ENCODE assay signal across 22 cellular contexts in genomic region chr9:121734465-121734864, GRCh38.
DNase-seq lines count a peak whose midpoint lies in the region; ATAC-seq and TF ChIP-seq lines count a peak whose summit lies in the region.
"Had no signal": no experiment of that assay in that cellular context is flagged by ENCODE, and none has a peak within 500 bp of the region (broad histone marks: within the 10 kb centered on the region; RNA-seq: fewer than 3 reads in every experiment).

No MANE protein-coding gene starts in this region.

- no peak overlapping the region for H2AK5ac ChIP-seq in neuronal stem cell (ENCODE audit: low read depth, low read length)

- H3K4ac ChIP-seq in neuronal stem cell (ENCODE audit: low read length): no peak overlapping the region

- peaks cover 6% of the 10 kb centered on the region for H3K27me3 Mint-ChIP-seq in brain
- H3K27me3 Mint-ChIP-seq in activated T-helper 17 cell treated with anti-CD3 and anti-CD28 coated beads, Interleukin-2, amount 50 U/mL, for 72 hours: peaks cover 42% of the 10 kb centered on the region

- H4K8ac ChIP-seq in neuronal stem cell (ENCODE audit: low read depth, low read length): no peak overlapping the region

- H4K20me1 ChIP-seq in SK-N-SH (ENCODE audit: insufficient read depth): peaks cover 89% of the 10 kb centered on the region

- H3K4me1 ChIP-seq in SK-N-SH (ENCODE audit: control insufficient read depth in 1 of 2, insufficient read depth in 2 of 2, low read depth in 1 of 2, low read length in 1 of 2): peaks cover 15 to 73% of the 10 kb centered on the region in 2 experiments; a peak in 3 of 4 replicates
- peaks cover 10 to 24% of the 10 kb centered on the region in 2 donors for H3K4me1 ChIP-seq in neuronal stem cell (ENCODE audit: control insufficient read depth in 2 of 2, insufficient read depth in 1 of 2, low read depth in 1 of 2, low read length in 2 of 2)
- peaks cover 85% of the 10 kb centered on the region for H3K4me1 ChIP-seq in vagina
- peaks cover 54% of the 10 kb centered on the region for H3K4me1 ChIP-seq in ovary (ENCODE audit: insufficient read depth)

- no peak overlapping the region; a peak in 1 of 4 replicates for H3K27ac ChIP-seq in SK-N-SH (ENCODE audit: low read depth in 2 of 2, low read length in 1 of 2)
- H3K27ac ChIP-seq in neuronal stem cell (replicated peaks; ENCODE audit: low read length): no peak overlapping the region
- H3K27ac ChIP-seq in vagina: peak overlapping the region; percentile 85
- no peak overlapping the region for H3K27ac ChIP-seq in ovary
- H3K27ac ChIP-seq: 22Rv1 had no signal

- H3K79me2 ChIP-seq in SK-N-SH (ENCODE audit: insufficient read depth): peaks cover 76% of the 10 kb centered on the region

- no peaks in the 10 kb centered on the region for H3K9me3 ChIP-seq in SK-N-SH
- H3K9me3 ChIP-seq in neuronal stem cell (replicated peaks in 1 of 2; ENCODE audit: control insufficient read depth in 2 of 2, insufficient read depth in 1 of 2, low read depth in 1 of 2, low read length in 2 of 2): no peaks in the 10 kb centered on the region
- H3K9me3 ChIP-seq in vagina: no peaks in the 10 kb centered on the region
- no peaks in the 10 kb centered on the region for H3K9me3 ChIP-seq in ovary

- H3K9ac ChIP-seq in SK-N-SH: no peak overlapping the region
- peak overlapping the region; percentile 7 for H3K9ac ChIP-seq in neuronal stem cell (ENCODE audit: low read depth, low read length, poor library complexity)

- H3K36me3 ChIP-seq in SK-N-SH (replicated peaks in 1 of 2; ENCODE audit: control insufficient read depth in 1 of 2, insufficient read depth in 2 of 2, low read length in 1 of 2): no peaks in the 10 kb centered on the region
- peaks cover 0 to 6% of the 10 kb centered on the region in 2 donors for H3K36me3 ChIP-seq in neuronal stem cell (replicated peaks in 1 of 2; ENCODE audit: control insufficient read depth in 2 of 2, insufficient read depth in 2 of 2, low read length in 2 of 2)
- H3K36me3 ChIP-seq in vagina: no peaks in the 10 kb centered on the region
- H3K36me3 ChIP-seq in ovary: no peaks in the 10 kb centered on the region

- DNase-seq in SK-N-SH: no peak
- no peak for DNase-seq in neuronal stem cell (ENCODE audit: low spot score)
- no peak for DNase-seq in vagina (ENCODE audit: extremely low spot score in 2 of 2)
- DNase-seq in ovary: no peak
- DNase-seq: activated B cell treated with CpG ODN at 0.5 μM for 24 hours; activated CD8-positive, alpha-beta memory T cell treated with anti-CD3 and anti-CD28 coated beads for 24 hours; activated naive CD8-positive, alpha-beta T cell treated with anti-CD3 and anti-CD28 coated beads, Interleukin-2, amount 50 U/mL, for 24 hours; C1 segment of cervical spinal cord; central memory CD4-positive, alpha-beta T cell; DMS153; effector memory CD4-positive, alpha-beta T cell; midbrain; MM.1S; NCI-H1694; stimulated activated CD4-positive, alpha-beta T cell treated with anti-CD3 and anti-CD28 coated beads, Interleukin-2, amount 100 ng/mL, for 48 hours had no signal

- no peak overlapping the region for H3K23ac ChIP-seq in neuronal stem cell (ENCODE audit: low read depth, low read length, poor library complexity)

- peak overlapping the region in 2 of 5 experiments; percentile 15 to 31 for H3K4me3 Mint-ChIP-seq in brain
- no peak overlapping the region for H3K4me3 Mint-ChIP-seq in activated T-helper 17 cell treated with anti-CD3 and anti-CD28 coated beads, Interleukin-2, amount 50 U/mL, for 72 hours
- H3K4me3 Mint-ChIP-seq: activated naive CD8-positive, alpha-beta T cell treated with anti-CD3 and anti-CD28 coated beads, Interleukin-2, amount 50 U/mL, for 24 hours; T-helper 1 cell treated with Interleukin-12 subunit alpha and Interleukin-12 subunit beta and Interleukin-4 antibody, amounts not matched to agents 30 μg/mL and 1 μg/mL, for 36 hours had no signal

- H3K18ac ChIP-seq in neuronal stem cell (ENCODE audit: low read length): no peak overlapping the region

- no peaks in the 10 kb centered on the region for H3K36me3 Mint-ChIP-seq in brain
- no peaks in the 10 kb centered on the region for H3K36me3 Mint-ChIP-seq in activated T-helper 17 cell treated with anti-CD3 and anti-CD28 coated beads, Interleukin-2, amount 50 U/mL, for 72 hours (ENCODE audit: low read depth)

- peaks cover 87% of the 10 kb centered on the region for H3K4me1 Mint-ChIP-seq in brain
- no peaks in the 10 kb centered on the region for H3K4me1 Mint-ChIP-seq in activated T-helper 17 cell treated with anti-CD3 and anti-CD28 coated beads, Interleukin-2, amount 50 U/mL, for 72 hours

- peaks cover 32% of the 10 kb centered on the region for H3K79me1 ChIP-seq in neuronal stem cell (ENCODE audit: low read depth, low read length)

- no peak overlapping the region for H2AFZ ChIP-seq in SK-N-SH (ENCODE audit: low read depth)
- no peak overlapping the region for H2AFZ ChIP-seq in neuronal stem cell (ENCODE audit: low read length)

- TF ChIP-seq CTCF in SK-N-SH (IDR thresholded peaks at IDR 0.05) (no peak), brain (conservative IDR thresholded peaks at IDR 0.05) (no peak), vagina (IDR thresholded peaks at IDR 0.05) (no peak), ovary (IDR thresholded peaks at IDR 0.05) (no peak)

- H3K27me3 ChIP-seq in SK-N-SH (ENCODE audit: insufficient read depth) (no peaks in the 10 kb centered on the region), neuronal stem cell (ENCODE audit: control insufficient read depth in 3 of 3, insufficient read depth in 3 of 3, low read depth in 1 of 3, low read length in 3 of 3) (peaks cover 0 to 6% (median 2%) of the 10 kb centered on the region in 3 experiments), vagina (no peaks in the 10 kb centered on the region), ovary (no peaks in the 10 kb centered on the region)

- no peak overlapping the region for H2BK15ac ChIP-seq in neuronal stem cell (ENCODE audit: low read length)

- H3K14ac ChIP-seq in neuronal stem cell (ENCODE audit: low read length): no peak overlapping the region

- CTCF ChIA-PET in SK-N-SH (lab: Yijun Ruan, JAX): interaction anchor here (0.6 to 3.4 kb wide), 13 partner anchors 8 to 242 kb away, joined by 3 to 15 read pairs (median 4); no protein-coding TSS in a partner anchor

- no peak overlapping the region for H4K91ac ChIP-seq in neuronal stem cell (ENCODE audit: low read depth, low read length, poor library complexity)

- POLR2A ChIA-PET in SK-N-SH (lab: Yijun Ruan, JAX): interaction anchor here (0.7 kb wide), 1 partner anchor 168 kb away, joined by 4 read pairs; no protein-coding TSS in a partner anchor

- H3K4me3 ChIP-seq in SK-N-SH (ENCODE audit: low read depth in 2 of 2, low read length in 1 of 2) (no peak overlapping the region), neuronal stem cell (ENCODE audit: low read length in 2 of 2) (no peak overlapping the region), vagina (no peak overlapping the region), ovary (no peak overlapping the region)

- 100% methylated on average over 1 of the region's 1 CpG for WGBS in SK-N-SH (ENCODE audit: low lambda C conversion rate)
- WGBS in neuronal stem cell (ENCODE audit: extremely low coverage in 2 of 2, insufficient read length in 2 of 2, insufficient replicate concordance in 1 of 2), 2 donors: no CpG with 5 or more reads among the region's 1 CpG
- 82 to 97% (median 86%) methylated on average over 1 of the region's 1 CpG for WGBS in ovary, 3 donors

- peak overlapping the region in 4 of 5 experiments; percentile 25 to 59 (median 38) for H3K27ac Mint-ChIP-seq in brain
- H3K27ac Mint-ChIP-seq in activated T-helper 17 cell treated with anti-CD3 and anti-CD28 coated beads, Interleukin-2, amount 50 U/mL, for 72 hours: no peak overlapping the region
- H3K27ac Mint-ChIP-seq: activated B cell treated with CpG ODN at 0.5 μM for 24 hours; activated naive CD8-positive, alpha-beta T cell treated with anti-CD3 and anti-CD28 coated beads, Interleukin-2, amount 50 U/mL, for 24 hours; T-helper 1 cell treated with Interleukin-12 subunit alpha and Interleukin-12 subunit beta and Interleukin-4 antibody, amounts not matched to agents 30 μg/mL and 1 μg/mL, for 36 hours had no signal

- no peaks in the 10 kb centered on the region for H3F3A ChIP-seq in SK-N-SH (replicated peaks; ENCODE audit: insufficient read depth)

- no peak overlapping the region for H2BK12ac ChIP-seq in neuronal stem cell (ENCODE audit: low read length)

- TF ChIP-seq POLR2A in vagina (IDR thresholded peaks at IDR 0.05) (no peak), ovary (IDR thresholded peaks at IDR 0.05) (no peak)

- H3K4me2 ChIP-seq in SK-N-SH: 0 out of 2 replicates have a peak overlapping the region, but pooled peaks have one; percentile 7
- H3K4me2 ChIP-seq in neuronal stem cell (ENCODE audit: insufficient read depth, low read length, poor library complexity, severe bottlenecking): no peak overlapping the region

- ATAC-seq in SK-N-SH treated with all-trans-retinoic acid at 6 μM for 48 hours (no peak), HG03457 (IDR thresholded peaks at IDR 0.05; ENCODE audit: unreplicated experiment) (no peak)
- no peak for ATAC-seq in activated T-helper 17 cell treated with anti-CD3 and anti-CD28 coated beads, Interleukin-2, amount 50 U/mL, for 72 hours (replicated peaks)
- ATAC-seq: Right ventricle myocardium inferior had no signal

- H3K9me3 Mint-ChIP-seq in brain: no peaks in the 10 kb centered on the region
- H3K9me3 Mint-ChIP-seq in activated T-helper 17 cell treated with anti-CD3 and anti-CD28 coated beads, Interleukin-2, amount 50 U/mL, for 72 hours: no peaks in the 10 kb centered on the region
- H3K9me3 Mint-ChIP-seq: activated B cell treated with CpG ODN at 0.5 μM for 24 hours; activated naive CD8-positive, alpha-beta T cell treated with anti-CD3 and anti-CD28 coated beads, Interleukin-2, amount 50 U/mL, for 24 hours; T-helper 1 cell treated with Interleukin-12 subunit alpha and Interleukin-12 subunit beta and Interleukin-4 antibody, amounts not matched to agents 30 μg/mL and 1 μg/mL, for 36 hours had no signal

- intact Hi-C loops in vagina (cut with DNase I): no loop called here
- intact Hi-C loops in ovary (cut with DNase I): no loop called here

- TF ChIP-seq RAD21 in SK-N-SH (IDR thresholded peaks at IDR 0.05; ENCODE audit: low read length): no peak

- H2BK5ac ChIP-seq in neuronal stem cell (ENCODE audit: low read length): no peak overlapping the region

- H2BK120ac ChIP-seq in neuronal stem cell (ENCODE audit: low read depth, low read length): no peak overlapping the region

- TF ChIP-seq EP300 in SK-N-SH (IDR thresholded peaks at IDR 0.05; ENCODE audit: borderline replicate concordance in 1 of 2, low read depth in 1 of 2, low read length in 1 of 2) (no peak), ovary (IDR thresholded peaks at IDR 0.05) (no peak)

- H3K9me2 ChIP-seq in SK-N-SH: no peaks in the 10 kb centered on the region

TF ChIP-seq in SK-N-SH treated with all-trans-retinoic acid at 6 μM for 48 hours, 23 proteins besides CTCF, POLR2A, EP300 and RAD21 (continues in another document):
- no peak for TF ChIP-seq ISL1 (CRISPR knock-in tag; IDR thresholded peaks at IDR 0.05)
- no peak for TF ChIP-seq SNAI2 (CRISPR knock-in tag; IDR thresholded peaks at IDR 0.05)
- TF ChIP-seq CSDC2 (CRISPR knock-in tag; IDR thresholded peaks at IDR 0.05): no peak
- TF ChIP-seq PPARA (CRISPR knock-in tag; IDR thresholded peaks at IDR 0.05; ENCODE audit: borderline replicate concordance): no peak
- no peak for TF ChIP-seq ZNF565 (CRISPR knock-in tag; conservative IDR thresholded peaks at IDR 0.05; ENCODE audit: low read depth)
- TF ChIP-seq ZNF8 (CRISPR knock-in tag; IDR thresholded peaks at IDR 0.05): no peak
